In genomic region chr15:98648654-98649537, GRCh38 we compare ENCODE assay signal across 8 cellular contexts. TPM values are rescaled to one million over a fixed set of nuclear protein-coding genes. Genes with fewer than 3 reads are reported as not detected.
DNase-seq lines count a peak whose midpoint lies in the region; ATAC-seq lines count a peak whose summit lies in the region.

No MANE protein-coding gene starts in this region.

- H3K27me3 ChIP-seq in layer of hippocampus (ENCODE audit: control insufficient read depth, insufficient read depth, low read length) = no peaks in the 10 kb centered on the region

- peak; percentile 64 for DNase-seq in COLO668 (lab: John Stamatoyannopoulos, UW; ENCODE audit: unreplicated experiment)
- peak; percentile 47 for DNase-seq in UCSD-AML1 (lab: John Stamatoyannopoulos, UW; ENCODE audit: unreplicated experiment)
- DNase-seq in cerebellum (ENCODE audit: low spot score) = peak; percentile 60
- peak; percentile 54 for DNase-seq in stimulated activated CD4-positive, alpha-beta T cell treated with anti-CD3 and anti-CD28 coated beads, Interleukin-4, amount 100 ng/mL, for 1 hour
- DNase-seq in NCI-H1930 (lab: John Stamatoyannopoulos, UW) = no peak

- H3K27ac ChIP-seq in layer of hippocampus (ENCODE audit: low read depth, low read length) = peak overlapping the region; percentile 96

- ATAC-seq in GM19468 (IDR thresholded peaks at IDR 0.05; ENCODE audit: extremely low read depth, unreplicated experiment) = peak; percentile 2
- peak; percentile 24 for ATAC-seq in HG03571 (IDR thresholded peaks at IDR 0.05; ENCODE audit: unreplicated experiment)

RNA-seq across cellular contexts. Expression of gene IGF1R, which starts 0.6 kb away (rescaled TPM):
- total RNA-seq in cerebellum = 68.7 TPM

Comparison
In these comparisons a context has a peak if more than half of its experiments do, and no peak if none do; other contexts are left out.
1. DNase-seq: peak in COLO668 (single experiment), UCSD-AML1 (single experiment), cerebellum (single experiment) and stimulated activated CD4-positive, alpha-beta T cell treated with anti-CD3 and anti-CD28 coated beads, Interleukin-4, amount 100 ng/mL, for 1 hour (single experiment); none in NCI-H1930 (0 of 2).